ENCODE assay signal across 8 cellular contexts in genomic region chr1:70410604-70411359, GRCh38. TPM values are rescaled to one million over a fixed set of nuclear protein-coding genes. Genes with fewer than 3 reads are reported as not detected.
DNase-seq lines count a peak whose midpoint lies in the region; ATAC-seq and TF ChIP-seq lines count a peak whose summit lies in the region.

CTH (plus strand) TSS chr1:70411268; CDS start chr1:70411416, 148 bp downstream.

- no peaks in the 10 kb centered on the region for H3K9me3 Mint-ChIP-seq in activated CD4-positive, alpha-beta T cell treated with anti-CD3 and anti-CD28 coated beads for 36 hours (ENCODE audit: low read depth)

- H3K36me3 ChIP-seq in kidney epithelial cell (ENCODE audit: control insufficient read depth, insufficient read depth, low read length) = no peaks in the 10 kb centered on the region

- no peak for TF ChIP-seq CTCF in choroid plexus epithelial cell (conservative IDR thresholded peaks at IDR 0.05; ENCODE audit: low read depth, low read length)
- TF ChIP-seq CTCF in kidney epithelial cell (IDR thresholded peaks at IDR 0.05; ENCODE audit: insufficient read depth, low read length, poor library complexity, severe bottlenecking) = no peak

- POLR2A ChIA-PET in activated CD4-positive, alpha-beta T cell treated with anti-CD3 and anti-CD28 coated beads for 36 hours (lab: Charles Lee) = interaction anchor here (0.6 to 3.5 kb wide), 7 partner anchors 28 to 203 kb away, joined by 3 to 48 read pairs (median 4); partner anchors contain the start of genes ANKRD13C and SRSF11

- peak within 1 kb of the TSS; percentile 92 for H3K4me3 ChIP-seq in choroid plexus epithelial cell (ENCODE audit: low read depth, low read length)
- H3K4me3 ChIP-seq in kidney epithelial cell (ENCODE audit: low read depth, low read length) = peak within 1 kb of the TSS; percentile 81

- peak within 1 kb of the TSS; percentile 90 for H3K4me3 Mint-ChIP-seq in activated CD4-positive, alpha-beta T cell treated with anti-CD3 and anti-CD28 coated beads for 36 hours

- no peaks in the 10 kb centered on the region for H3K27me3 ChIP-seq in kidney epithelial cell (ENCODE audit: control insufficient read depth, insufficient read depth, low read length)

- ATAC-seq in HG03432 (IDR thresholded peaks at IDR 0.05; ENCODE audit: unreplicated experiment) = peak; percentile 98
- peak; percentile 95 for ATAC-seq in activated CD4-positive, alpha-beta T cell treated with anti-CD3 and anti-CD28 coated beads for 36 hours

- H3K27ac Mint-ChIP-seq in activated CD4-positive, alpha-beta T cell treated with anti-CD3 and anti-CD28 coated beads for 36 hours = peak within 1 kb of the TSS; percentile 83

- no peaks in the 10 kb centered on the region for H3K36me3 Mint-ChIP-seq in activated CD4-positive, alpha-beta T cell treated with anti-CD3 and anti-CD28 coated beads for 36 hours (ENCODE audit: low read depth)

- peaks cover 13% of the 10 kb centered on the region for H3K4me1 Mint-ChIP-seq in activated CD4-positive, alpha-beta T cell treated with anti-CD3 and anti-CD28 coated beads for 36 hours

- intact Hi-C loops in activated CD4-positive, alpha-beta T cell treated with anti-CD3 and anti-CD28 coated beads for 36 hours (cut with DNase I, micrococcal nuclease) = loop anchor here (1.0 to 5.0 kb wide), 6 partner anchors 56 to 670 kb away; partner anchors contain the start of genes ANKRD13C (in 2 of the 2), LRRC40 (in 2 of the 2), SRSF11 (in 2 of the 2) and ZRANB2 (in 2 of the 2)

- CTCF ChIA-PET in activated CD4-positive, alpha-beta T cell treated with anti-CD3 and anti-CD28 coated beads for 36 hours (lab: Charles Lee) = interaction anchor here (0.6 to 3.0 kb wide), 9 partner anchors 11 to 220 kb away, joined by 3 to 16 read pairs (median 4); partner anchors contain the start of gene ANKRD13C

- DNase-seq in AML-193 (lab: John Stamatoyannopoulos, UW) (peak; percentile 89), NCI-H510A (lab: John Stamatoyannopoulos, UW) (peak; percentile 95), choroid plexus epithelial cell (ENCODE audit: low read depth) (peak; percentile 98), kidney epithelial cell (ENCODE audit: low read depth) (peak; percentile 87)
- DNase-seq in activated CD4-positive, alpha-beta T cell treated with anti-CD3 and anti-CD28 coated beads for 36 hours = peak; percentile 96
- peak; percentile 81 to 87 for DNase-seq in stimulated activated CD4-positive, alpha-beta T cell treated with anti-CD3 and anti-CD28 coated beads, Interleukin-15, amount 100 ng/mL, for 48 hours (ENCODE audit: low read depth in 2 of 2)

- TF ChIP-seq POLR2A in GM19099 (IDR thresholded peaks at IDR 0.05; ENCODE audit: extremely low read depth, insufficient read length, low read depth) = peak; percentile 94

- no peaks in the 10 kb centered on the region for H3K27me3 Mint-ChIP-seq in activated CD4-positive, alpha-beta T cell treated with anti-CD3 and anti-CD28 coated beads for 36 hours

RNA-seq across cellular contexts. Expression of gene CTH, which starts in this region (rescaled TPM):
- 10 to 100 TPM; 25.3 to 29.8 TPM for total RNA-seq in activated CD4-positive, alpha-beta T cell treated with anti-CD3 and anti-CD28 coated beads for 36 hours
- 13.6 and 18.2 TPM in 2 replicates for total RNA-seq in kidney epithelial cell

Comparison
In these comparisons a context has a peak if more than half of its experiments do, and no peak if none do; other contexts are left out.
1. Peak in every context shown above with its lines: DNase-seq, ATAC-seq and H3K4me3 ChIP-seq.